ENCODE assay signal across 6 cellular contexts in the genomic region with DNA sequence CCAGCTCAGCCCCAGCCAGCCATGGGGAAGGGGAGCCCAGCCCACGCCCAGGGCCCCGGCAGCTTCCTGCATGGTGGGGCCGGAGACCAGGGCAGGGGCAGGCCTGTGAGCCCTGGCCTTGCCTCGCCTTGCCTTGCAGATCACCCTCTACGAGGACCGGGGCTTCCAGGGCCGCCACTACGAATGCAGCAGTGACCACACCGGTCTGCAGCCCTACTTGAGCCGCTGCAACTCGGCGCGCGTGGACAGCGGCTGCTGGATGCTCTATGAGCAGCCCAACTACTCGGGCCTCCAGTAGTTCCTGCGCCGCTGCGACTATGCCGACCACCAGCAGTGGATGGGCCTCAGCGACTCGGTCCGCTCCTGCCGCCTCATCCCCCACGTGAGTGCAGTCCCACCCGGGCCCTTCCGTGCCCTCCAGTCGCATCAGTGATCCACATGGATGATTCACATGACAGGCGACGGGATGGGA.
DNase-seq lines count a peak whose midpoint lies in the region; ATAC-seq and TF ChIP-seq lines count a peak whose summit lies in the region.
"Not testable (repeated sequence)": the region's sequence is repeated elsewhere in the genome, so short reads cannot be mapped to it uniquely, and the experiment has no call there.

No MANE protein-coding gene starts in this region.

- not testable (repeated sequence) for H3K27ac ChIP-seq in H9 (ENCODE audit: insufficient read length, low read depth, low read length); mesendoderm (ENCODE audit: low read depth, low read length); neuronal stem cell (replicated peaks; ENCODE audit: low read length); upper lobe of right lung

- H3K23me2 ChIP-seq in H9 (ENCODE audit: insufficient read length, low read depth, low read length, poor library complexity, severe bottlenecking), result not testable (repeated sequence)

- WGBS in H9 (ENCODE audit: extremely low coverage, insufficient read length, low lambda C conversion rate), result no CpG with 5 or more reads among the region's 30 CpGs
- no CpG with 5 or more reads among the region's 30 CpGs for WGBS in mesendoderm (ENCODE audit: extremely low coverage, insufficient coverage, low lambda C conversion rate)
- WGBS in neuronal stem cell (ENCODE audit: extremely low coverage in 2 of 2, insufficient read length in 2 of 2, insufficient replicate concordance in 1 of 2), 2 donors, result no CpG with 5 or more reads among the region's 30 CpGs

- not testable (repeated sequence) for H3K56ac ChIP-seq in H9 (ENCODE audit: insufficient read length, low read depth, low read length); mesendoderm (ENCODE audit: low read length)

- not testable (repeated sequence) for H2BK15ac ChIP-seq in H9 (ENCODE audit: low read depth, low read length); mesendoderm (replicated peaks; ENCODE audit: low read depth); neuronal stem cell (ENCODE audit: low read length)

- H4K91ac ChIP-seq in H9 (ENCODE audit: insufficient read length, low read depth, low read length); neuronal stem cell (ENCODE audit: low read depth, low read length, poor library complexity): not testable (repeated sequence)

- not testable (repeated sequence) for H3K27me3 ChIP-seq in H9 (ENCODE audit: insufficient read depth, low read length); mesendoderm (ENCODE audit: insufficient read depth, low read length, poor library complexity); neuronal stem cell (ENCODE audit: control insufficient read depth in 3 of 3, insufficient read depth in 3 of 3, low read depth in 1 of 3, low read length in 3 of 3); upper lobe of right lung

- H2BK20ac ChIP-seq in H9 (ENCODE audit: low read depth, low read length, poor library complexity, severe bottlenecking), result not testable (repeated sequence)

- H3K79me1 ChIP-seq in H9 (ENCODE audit: insufficient read depth, low read depth, low read length, poor library complexity, severe bottlenecking); mesendoderm (ENCODE audit: low read length); neuronal stem cell (ENCODE audit: low read depth, low read length): not testable (repeated sequence)

- H3K36me3 Mint-ChIP-seq in H9 (ENCODE audit: insufficient read depth in 1 of 3, low read depth in 3 of 3), result not testable (repeated sequence)

- not testable (repeated sequence) for H4K8ac ChIP-seq in H9 (replicated peaks; ENCODE audit: insufficient read length, low read depth, low read length); mesendoderm (ENCODE audit: low read depth, low read length); neuronal stem cell (ENCODE audit: low read depth, low read length)

- not testable (repeated sequence) for H3K4me1 ChIP-seq in H9 (ENCODE audit: insufficient read depth, low read length); mesendoderm (ENCODE audit: control insufficient read depth, low read depth, low read length); neuronal stem cell (ENCODE audit: control insufficient read depth in 2 of 2, insufficient read depth in 1 of 2, low read depth in 1 of 2, low read length in 2 of 2); upper lobe of right lung

- not testable (repeated sequence) for H3K9me3 Mint-ChIP-seq in H9

- H3K36me3 ChIP-seq in mesendoderm (ENCODE audit: control insufficient read depth, insufficient read depth, low read length); neuronal stem cell (replicated peaks in 1 of 2; ENCODE audit: control insufficient read depth in 2 of 2, insufficient read depth in 2 of 2, low read length in 2 of 2); upper lobe of right lung: not testable (repeated sequence)

- not testable (repeated sequence) for H3K9ac ChIP-seq in H9 (ENCODE audit: extremely low read depth, insufficient read length, low read length); mesendoderm (ENCODE audit: low read length); neuronal stem cell (ENCODE audit: low read depth, low read length, poor library complexity)

- H3K4me3 ChIP-seq in mesendoderm (ENCODE audit: low read length); neuronal stem cell (ENCODE audit: low read length in 2 of 2); upper lobe of right lung: not testable (repeated sequence)

- not testable (repeated sequence) for H2BK5ac ChIP-seq in H9 (ENCODE audit: insufficient read length, low read length); mesendoderm (ENCODE audit: low read length); neuronal stem cell (ENCODE audit: low read length)

- H4K20me1 ChIP-seq in H9 (ENCODE audit: control insufficient read depth, insufficient read depth, insufficient read length), result not testable (repeated sequence)

- not testable (repeated sequence) for ATAC-seq in Right ventricle myocardium inferior
- ATAC-seq in upper lobe of right lung, result peak; percentile 28

- H2AFZ ChIP-seq in H9 (ENCODE audit: low read length); neuronal stem cell (ENCODE audit: low read length): not testable (repeated sequence)

- H2AK5ac ChIP-seq in H9 (ENCODE audit: insufficient read length, low read length); mesendoderm (ENCODE audit: low read length); neuronal stem cell (ENCODE audit: low read depth, low read length): not testable (repeated sequence)

- H3K18ac ChIP-seq in H9 (ENCODE audit: insufficient read length, low read depth, low read length), result not testable (repeated sequence)
- H3K18ac ChIP-seq in mesendoderm (ENCODE audit: low read length) (peak overlapping the region; percentile 71), neuronal stem cell (ENCODE audit: low read length) (peak overlapping the region; percentile 17)

- not testable (repeated sequence) for H3K79me2 ChIP-seq in H9 (ENCODE audit: insufficient read depth, low read length); mesendoderm (ENCODE audit: control insufficient read depth, insufficient read depth, low read length)

- H3K4me2 ChIP-seq in H9 (ENCODE audit: insufficient read depth, insufficient read length, low read length); mesendoderm (ENCODE audit: low read length); neuronal stem cell (ENCODE audit: insufficient read depth, low read length, poor library complexity, severe bottlenecking): not testable (repeated sequence)

- TF ChIP-seq CTCF in H9 (conservative IDR thresholded peaks at IDR 0.05); upper lobe of right lung (IDR thresholded peaks at IDR 0.05): not testable (repeated sequence)

- H3K4me3 Mint-ChIP-seq in H9, result not testable (repeated sequence)

- not testable (repeated sequence) for H3K14ac ChIP-seq in H9 (ENCODE audit: insufficient read depth, low read length)
- H3K14ac ChIP-seq in neuronal stem cell (ENCODE audit: low read length), result peak overlapping the region; percentile 56

- not testable (repeated sequence) for H3T11ph ChIP-seq in H9 (ENCODE audit: low read length)

- DNase-seq in H9, result peak; percentile 29
- peak; percentile 6 for DNase-seq in activated gamma-delta T cell (lab: John Stamatoyannopoulos, UW)
- DNase-seq in Right ventricle myocardium inferior (ENCODE audit: missing footprints), result peak; percentile 40
- not testable (repeated sequence) for DNase-seq in mesendoderm; neuronal stem cell (ENCODE audit: low spot score); upper lobe of right lung

- intact Hi-C loops in Right ventricle myocardium inferior (cut with DNase I); upper lobe of right lung (cut with DNase I): not testable (repeated sequence)

- H2BK12ac ChIP-seq in H9 (ENCODE audit: insufficient read length, low read depth, low read length); neuronal stem cell (ENCODE audit: low read length): not testable (repeated sequence)

- not testable (repeated sequence) for H3K27me3 Mint-ChIP-seq in H9 (ENCODE audit: low read depth)

- H3K9me3 ChIP-seq in H9 (ENCODE audit: control insufficient read depth, low read depth, low read length); neuronal stem cell (replicated peaks in 1 of 2; ENCODE audit: control insufficient read depth in 2 of 2, insufficient read depth in 1 of 2, low read depth in 1 of 2, low read length in 2 of 2); upper lobe of right lung: not testable (repeated sequence)

- not testable (repeated sequence) for H4K5ac ChIP-seq in H9 (ENCODE audit: insufficient read length, low read depth, low read length); mesendoderm (ENCODE audit: low read length)

- not testable (repeated sequence) for H3K23ac ChIP-seq in H9 (ENCODE audit: insufficient read length, low read depth, low read length); mesendoderm (ENCODE audit: low read length); neuronal stem cell (ENCODE audit: low read depth, low read length, poor library complexity)

- H3K4me1 Mint-ChIP-seq in H9, result peaks cover 39 to 55% of the 10 kb centered on the region in 2 experiments

- H3K27ac Mint-ChIP-seq in H9, result peak overlapping the region in 2 of 3 experiments; percentile 68 to 74; a peak in 3 of 7 replicates

- not testable (repeated sequence) for H2BK120ac ChIP-seq in H9 (ENCODE audit: low read depth, low read length, poor library complexity, severe bottlenecking); mesendoderm (ENCODE audit: low read depth, low read length); neuronal stem cell (ENCODE audit: low read depth, low read length)

- not testable (repeated sequence) for H3K4ac ChIP-seq in H9 (ENCODE audit: low read depth, low read length); mesendoderm (ENCODE audit: low read depth, low read length); neuronal stem cell (ENCODE audit: low read length)
